Comparison of ENCODE assay signal across 33 cellular contexts in the genomic region with DNA sequence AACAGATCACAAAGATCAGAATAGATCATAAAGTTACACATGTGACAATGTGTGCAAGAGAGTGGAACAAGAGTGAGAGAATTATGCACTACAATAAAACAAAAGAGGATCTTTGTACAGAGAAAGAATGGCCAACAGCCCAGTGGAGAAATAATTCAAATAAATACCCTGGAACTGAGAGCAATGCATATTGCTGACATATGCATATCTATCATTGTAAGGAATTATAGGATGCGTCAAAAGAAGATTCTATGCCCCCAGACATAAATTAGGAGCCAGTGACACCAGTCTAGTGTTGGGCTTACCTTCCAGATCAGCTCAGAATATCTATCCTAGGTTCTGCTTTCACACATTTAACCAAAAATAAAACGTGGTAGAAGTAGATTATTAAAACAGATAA.
DNase-seq lines count a peak whose midpoint lies in the region; ATAC-seq, FAIRE-seq and TF ChIP-seq lines count a peak whose summit lies in the region.
"Had no signal": no experiment of that assay in that cellular context is flagged by ENCODE, and none has a peak within 500 bp of the region (broad histone marks: within the 10 kb centered on the region; RNA-seq: fewer than 3 reads in every experiment).

No MANE protein-coding gene starts in this region.

- dilution Hi-C loops in IMR-90 (cut with HindIII; ENCODE audit: low sequenced_read_pairs, unreplicated experiment), result no loop called here

- H2AK5ac ChIP-seq in IMR-90 (ENCODE audit: low read depth, low read length) (no peak overlapping the region), trophoblast cell (ENCODE audit: low read length) (no peak overlapping the region)

- no peak overlapping the region for H2BK20ac ChIP-seq in IMR-90 (ENCODE audit: low read depth, low read length)

- H4K8ac ChIP-seq in IMR-90 (ENCODE audit: low read depth in 2 of 2, low read length in 2 of 2) (no peak overlapping the region), trophoblast cell (ENCODE audit: low read depth, low read length) (no peak overlapping the region)

- H3K18ac ChIP-seq in IMR-90 (ENCODE audit: low read depth, low read length) (no peak overlapping the region), trophoblast cell (ENCODE audit: low read length) (no peak overlapping the region)

- TF ChIP-seq EP300 in HepG2 (IDR thresholded peaks at IDR 0.05; ENCODE audit: low read depth in 2 of 2, low read length in 2 of 2) (no peak), HepG2 (CRISPR knock-in tag; IDR thresholded peaks at IDR 0.05; ENCODE audit: borderline replicate concordance) (no peak), A549 (IDR thresholded peaks at IDR 0.05) (no peak), K562 (IDR thresholded peaks at IDR 0.05; ENCODE audit: low read length) (no peak)

- H2BK15ac ChIP-seq in IMR-90 (ENCODE audit: low read depth, low read length), result no peak overlapping the region

- CTCF ChIA-PET in HepG2 (lab: Yijun Ruan, JAX; ENCODE audit: low intra/inter-chr PET ratio, low total read pairs) (no interaction called here), A549 (lab: Yijun Ruan, JAX) (no interaction called here), IMR-90 (lab: Yijun Ruan, JAX) (no interaction called here), K562 (lab: Yijun Ruan, JAX; ENCODE audit: low intra/inter-chr PET ratio) (no interaction called here)

- H2BK12ac ChIP-seq in trophoblast cell (ENCODE audit: low read length), result no peak overlapping the region

- POLR2A ChIA-PET in HepG2 (lab: Yijun Ruan, JAX) (no interaction called here), A549 (lab: Yijun Ruan, JAX) (no interaction called here), IMR-90 (lab: Charles Lee; ENCODE audit: unreplicated experiment) (no interaction called here), K562 (lab: Yijun Ruan, JAX) (no interaction called here)

- TF ChIP-seq RAD21 in HepG2 (CRISPR knock-in tag; IDR thresholded peaks at IDR 0.05) (no peak), A549 (conservative IDR thresholded peaks at IDR 0.05 in 1 of 2, IDR thresholded peaks at IDR 0.05 in 1 of 2) (no peak), IMR-90 (IDR thresholded peaks at IDR 0.05; ENCODE audit: low read length) (no peak), K562 (CRISPR knock-in tag; conservative IDR thresholded peaks at IDR 0.05 in 1 of 2, IDR thresholded peaks at IDR 0.05 in 1 of 2) (no peak)

- H4K12ac ChIP-seq in trophoblast cell (ENCODE audit: low read depth, low read length), result no peak overlapping the region

- H4K20me1 ChIP-seq in HepG2 (ENCODE audit: insufficient read depth, low read length), result no peaks in the 10 kb centered on the region
- no peaks in the 10 kb centered on the region for H4K20me1 ChIP-seq in IMR-90 (ENCODE audit: insufficient read depth, low read length)
- no peaks in the 10 kb centered on the region for H4K20me1 ChIP-seq in K562 (replicated peaks; ENCODE audit: control insufficient read depth, insufficient read depth, low read length)
- H4K20me1 ChIP-seq: BLaER1; BLaER1 treated with 17β-estradiol and CSF1 and Interleukin-3, amounts not matched to agents 10 nM and 100 nM had no signal

- FAIRE-seq in HepG2 (lab: Jason Lieb, UNC) (no peak), A549 (lab: Jason Lieb, UNC) (no peak), K562 (lab: Jason Lieb, UNC) (no peak)
- FAIRE-seq: D721Med had no signal

- no peaks in the 10 kb centered on the region for H3K79me1 ChIP-seq in IMR-90 (ENCODE audit: low read depth in 1 of 2, low read length in 2 of 2)
- no peaks in the 10 kb centered on the region for H3K79me1 ChIP-seq in trophoblast cell (ENCODE audit: low read length)

- H3K36me3 ChIP-seq in HepG2 (replicated peaks in 1 of 2; ENCODE audit: control insufficient read depth in 1 of 2, insufficient read depth in 2 of 2, low read length in 2 of 2) (no peaks in the 10 kb centered on the region), right lobe of liver (no peaks in the 10 kb centered on the region), IMR-90 (ENCODE audit: control insufficient read depth, insufficient read depth, low read length) (no peaks in the 10 kb centered on the region), K562 (ENCODE audit: control insufficient read depth, insufficient read depth, low read length) (no peaks in the 10 kb centered on the region), trophoblast cell (ENCODE audit: control insufficient read depth in 1 of 2, insufficient read depth in 2 of 2, low read length in 2 of 2) (no peaks in the 10 kb centered on the region)
- H3K36me3 ChIP-seq: BE2C; BLaER1; BLaER1 treated with 17β-estradiol and CSF1 and Interleukin-3, amounts not matched to agents 10 nM and 100 nM had no signal

- no peak overlapping the region for H3K27ac ChIP-seq in HepG2 (ENCODE audit: extremely low read length, insufficient read depth, low read length)
- H3K27ac ChIP-seq in right lobe of liver, result no peak overlapping the region
- H3K27ac ChIP-seq in A549, result no peak overlapping the region
- no peak overlapping the region for H3K27ac ChIP-seq in IMR-90 (ENCODE audit: insufficient read depth, low read length)
- H3K27ac ChIP-seq in K562 (ENCODE audit: extremely low read depth, low read depth, low read length), result no peak overlapping the region
- H3K27ac ChIP-seq in trophoblast cell (ENCODE audit: low read depth, low read length), result no peak overlapping the region
- H3K27ac ChIP-seq: 22Rv1; BLaER1; BLaER1 treated with 17β-estradiol and CSF1 and Interleukin-3, amounts not matched to agents 10 nM and 100 nM; C4-2B had no signal

- no peak overlapping the region for H4K91ac ChIP-seq in IMR-90 (ENCODE audit: insufficient read depth, low read depth, low read length)
- H4K91ac ChIP-seq in trophoblast cell (ENCODE audit: low read depth, low read length), result no peak overlapping the region

- H3K4me3 ChIP-seq in HepG2 (replicated peaks in 1 of 3; ENCODE audit: insufficient read depth in 1 of 3, low read depth in 2 of 3, low read length in 3 of 3) (no peak overlapping the region), right lobe of liver (no peak overlapping the region), A549 (no peak overlapping the region), IMR-90 (ENCODE audit: insufficient read depth, low read depth, low read length) (no peak overlapping the region), K562 (no peak overlapping the region), trophoblast cell (ENCODE audit: low read depth, low read length) (no peak overlapping the region)
- H3K4me3 ChIP-seq: BLaER1; BLaER1 treated with 17β-estradiol and CSF1 and Interleukin-3, amounts not matched to agents 10 nM and 100 nM had no signal

- 0% methylated on average over 2 of the region's 2 CpGs for WGBS in HepG2 (ENCODE audit: low lambda C conversion rate)
- WGBS in right lobe of liver (ENCODE audit: insufficient coverage, low coverage, low lambda C conversion rate, missing lambda C conversion rate), result 32% methylated on average over 2 of the region's 2 CpGs
- WGBS in A549 (ENCODE audit: missing lambda C conversion rate), result 3% methylated on average over 2 of the region's 2 CpGs
- WGBS in IMR-90 (ENCODE audit: extremely low coverage in 2 of 2, insufficient read length in 1 of 2), 2 experiments, result no CpG with 5 or more reads among the region's 2 CpGs
- WGBS in K562 (ENCODE audit: insufficient coverage, low coverage, missing lambda C conversion rate), result 0% methylated on average over 2 of the region's 2 CpGs
- WGBS in trophoblast cell (ENCODE audit: extremely low coverage, insufficient coverage, insufficient read length), result no CpG with 5 or more reads among the region's 2 CpGs

- DNase-seq in HepG2 (ENCODE audit: low spot score) (no peak), right lobe of liver (no peak), A549 (ENCODE audit: low read depth in 1 of 2, low spot score in 1 of 2) (no peak), IMR-90 (no peak), K562 (ENCODE audit: extremely low read depth in 1 of 4, low spot score in 3 of 4) (no peak), trophoblast cell (no peak)
- DNase-seq: 8988T; ACHN; AML-193; BE2C; C1 segment of cervical spinal cord; Caco-2; Calu3; CD4-positive, alpha-beta memory T cell; CD4-positive, alpha-beta T cell; CD4-positive, CD25-positive, alpha-beta regulatory T cell; CD8-positive, alpha-beta memory T cell; CD8-positive, alpha-beta T cell; COR-L47; DMS 273 treated with DMSO at 0.1 percent for 48 hours; DMS153; DMS53; DMS79; DMS79 treated with DMSO at 0.1 percent for 48 hours; DND-41; EL had no signal

- H3K9ac ChIP-seq in HepG2 (ENCODE audit: insufficient read depth, low read depth, low read length) (no peak overlapping the region), IMR-90 (ENCODE audit: low read depth, low read length) (no peak overlapping the region), K562 (ENCODE audit: insufficient read depth in 1 of 2, low read depth in 2 of 2, low read length in 2 of 2) (no peak overlapping the region), trophoblast cell (ENCODE audit: low read length) (no peak overlapping the region)
- H3K9ac ChIP-seq: BLaER1; BLaER1 treated with 17β-estradiol and CSF1 and Interleukin-3, amounts not matched to agents 10 nM and 100 nM had no signal

- H3K56ac ChIP-seq in IMR-90 (ENCODE audit: extremely low read depth, insufficient read depth, low read length), result no peak overlapping the region

- TF ChIP-seq POLR2A in HepG2 (IDR thresholded peaks at IDR 0.05; ENCODE audit: insufficient read depth in 1 of 2, low read depth in 2 of 2, low read length in 2 of 2) (no peak), right lobe of liver (IDR thresholded peaks at IDR 0.05) (no peak), A549 (IDR thresholded peaks at IDR 0.05; ENCODE audit: low read length) (no peak), IMR-90 (IDR thresholded peaks at IDR 0.05; ENCODE audit: low read depth, low read length) (no peak), K562 (conservative IDR thresholded peaks at IDR 0.05) (no peak)

- no peak overlapping the region for H2AK9ac ChIP-seq in IMR-90 (replicated peaks; ENCODE audit: low read depth, low read length, poor library complexity)

- in situ Hi-C loops in HepG2 (cut with HindIII; ENCODE audit: extremely low pct_ligation_motif_present, low pct_unique_long_range_greater_than_20kb), result no loop called here
- in situ Hi-C loops in IMR-90 (cut with MboI; ENCODE audit: low sequenced_read_pairs), result no loop called here
- in situ Hi-C loops in K562 (cut with MboI), result no loop called here

- H3K79me2 ChIP-seq in HepG2 (ENCODE audit: insufficient read depth, low read length), result no peaks in the 10 kb centered on the region
- no peaks in the 10 kb centered on the region for H3K79me2 ChIP-seq in K562 (ENCODE audit: control insufficient read depth, insufficient read depth, low read length)
- no peaks in the 10 kb centered on the region for H3K79me2 ChIP-seq in trophoblast cell (ENCODE audit: control insufficient read depth, insufficient read depth, low read length, poor library complexity)

- H2BK120ac ChIP-seq in IMR-90 (ENCODE audit: low read depth, low read length), result no peak overlapping the region
- H2BK120ac ChIP-seq in trophoblast cell (ENCODE audit: insufficient read depth, low read length, poor library complexity), result no peak overlapping the region

- ATAC-seq in HepG2 (no peak), right lobe of liver (no peak), A549 (no peak), IMR-90 (ENCODE audit: low read depth) (no peak), K562 (no peak), HG03520 (IDR thresholded peaks at IDR 0.05; ENCODE audit: unreplicated experiment) (no peak), GM21786 (IDR thresholded peaks at IDR 0.05; ENCODE audit: unreplicated experiment) (no peak)
- ATAC-seq: CD8-positive, alpha-beta T cell had no signal

- no peak overlapping the region for H3K14ac ChIP-seq in IMR-90 (replicated peaks; ENCODE audit: low read depth, low read length)
- no peak overlapping the region for H3K14ac ChIP-seq in trophoblast cell (ENCODE audit: low read length)

- H3K9me1 ChIP-seq in IMR-90 (ENCODE audit: insufficient read depth, low read length) (no peaks in the 10 kb centered on the region), K562 (ENCODE audit: control insufficient read depth, insufficient read depth, low read length) (no peaks in the 10 kb centered on the region)

- no peak overlapping the region for H3K4me2 ChIP-seq in HepG2 (ENCODE audit: low read depth, low read length)
- H3K4me2 ChIP-seq in A549, result no peak overlapping the region
- H3K4me2 ChIP-seq in IMR-90 (ENCODE audit: low read depth, low read length), result no peak overlapping the region
- no peak overlapping the region for H3K4me2 ChIP-seq in K562 (ENCODE audit: insufficient read depth, low read length)
- H3K4me2 ChIP-seq in trophoblast cell (ENCODE audit: low read length), result no peak overlapping the region
- H3K4me2 ChIP-seq: BLaER1; BLaER1 treated with 17β-estradiol and CSF1 and Interleukin-3, amounts not matched to agents 10 nM and 100 nM had no signal

- no peak overlapping the region for H4K5ac ChIP-seq in IMR-90 (ENCODE audit: low read depth, low read length)

- intact Hi-C loops in HepG2 (cut with micrococcal nuclease; ENCODE audit: unreplicated experiment) (no loop called here), right lobe of liver (cut with DNase I) (no loop called here), IMR-90 (cut with micrococcal nuclease) (no loop called here), K562 (cut with micrococcal nuclease) (no loop called here)

- BruUV-seq in HepG2 (replicated peaks; lab: Mats Ljungman, UMichigan) (no TSS peak), IMR-90 (replicated peaks; lab: Mats Ljungman, UMichigan) (no TSS peak), K562 (replicated peaks; lab: Mats Ljungman, UMichigan) (no TSS peak)

- H2BK5ac ChIP-seq in IMR-90 (ENCODE audit: low read depth, low read length, poor library complexity, severe bottlenecking) (no peak overlapping the region), trophoblast cell (ENCODE audit: low read depth, low read length, poor library complexity) (no peak overlapping the region)

- H3K23ac ChIP-seq in IMR-90 (ENCODE audit: low read depth, low read length) (no peak overlapping the region), trophoblast cell (ENCODE audit: low read length) (no peak overlapping the region)

- H2AFZ ChIP-seq in HepG2 (ENCODE audit: low read length) (no peak overlapping the region), IMR-90 (replicated peaks; ENCODE audit: low read length, poor library complexity) (no peak overlapping the region), K562 (ENCODE audit: low read depth, low read length) (no peak overlapping the region), trophoblast cell (ENCODE audit: insufficient read depth, low read length, poor library complexity) (no peak overlapping the region)

- H3K27me3 ChIP-seq in HepG2 (ENCODE audit: control insufficient read depth in 1 of 2, insufficient read depth in 2 of 2, low read length in 2 of 2) (no peaks in the 10 kb centered on the region), right lobe of liver (no peaks in the 10 kb centered on the region), IMR-90 (ENCODE audit: control insufficient read depth, insufficient read depth, low read length) (no peaks in the 10 kb centered on the region), K562 (ENCODE audit: control insufficient read depth in 2 of 2, insufficient read depth in 2 of 2, low read length in 2 of 2) (no peaks in the 10 kb centered on the region), trophoblast cell (ENCODE audit: insufficient read depth, low read length) (no peaks in the 10 kb centered on the region)
- H3K27me3 ChIP-seq: BE2C; BLaER1; BLaER1 treated with 17β-estradiol and CSF1 and Interleukin-3, amounts not matched to agents 10 nM and 100 nM had no signal

- no peaks in the 10 kb centered on the region for H3K9me3 ChIP-seq in HepG2 (ENCODE audit: low read length)
- H3K9me3 ChIP-seq in right lobe of liver, result no peaks in the 10 kb centered on the region
- no peaks in the 10 kb centered on the region for H3K9me3 ChIP-seq in A549
- no peaks in the 10 kb centered on the region for H3K9me3 ChIP-seq in IMR-90 (ENCODE audit: control insufficient read depth, insufficient read depth, low read length)
- H3K9me3 ChIP-seq in K562 (replicated peaks; ENCODE audit: control insufficient read depth, insufficient read depth, low read depth, low read length), result no peaks in the 10 kb centered on the region
- no peaks in the 10 kb centered on the region for H3K9me3 ChIP-seq in trophoblast cell (ENCODE audit: insufficient read depth, low read depth, low read length)
- H3K9me3 ChIP-seq: BE2C, BLaER1, Caco-2 had no signal

- H3K4ac ChIP-seq in IMR-90 (ENCODE audit: low read depth, low read length) (no peak overlapping the region), trophoblast cell (ENCODE audit: low read depth, low read length) (no peak overlapping the region)

- H3K4me1 ChIP-seq in HepG2 (ENCODE audit: insufficient read depth, low read length) (no peaks in the 10 kb centered on the region), right lobe of liver (no peaks in the 10 kb centered on the region), A549 (no peaks in the 10 kb centered on the region), IMR-90 (ENCODE audit: control insufficient read depth, insufficient read depth, low read length) (no peaks in the 10 kb centered on the region), K562 (replicated peaks in 1 of 2; ENCODE audit: control insufficient read depth in 2 of 2, insufficient read depth in 2 of 2, low read length in 2 of 2) (no peaks in the 10 kb centered on the region), trophoblast cell (ENCODE audit: control insufficient read depth in 1 of 2, insufficient read depth in 2 of 2, low read length in 2 of 2) (no peaks in the 10 kb centered on the region)
- H3K4me1 ChIP-seq: BE2C; BLaER1; BLaER1 treated with 17β-estradiol and CSF1 and Interleukin-3, amounts not matched to agents 10 nM and 100 nM; Caco-2 had no signal

- no peak for TF ChIP-seq CTCF in HepG2 (CRISPR knock-in tag; IDR thresholded peaks at IDR 0.05)
- no peak for TF ChIP-seq CTCF in right lobe of liver (IDR thresholded peaks at IDR 0.05)
- TF ChIP-seq CTCF in A549 (IDR thresholded peaks at IDR 0.05), result no peak
- TF ChIP-seq CTCF in IMR-90 (conservative IDR thresholded peaks at IDR 0.05; ENCODE audit: low read depth, low read length), result no peak
- TF ChIP-seq CTCF in K562 (IDR thresholded peaks at IDR 0.05 in 2 of 3, conservative IDR thresholded peaks at IDR 0.05 in 1 of 3; ENCODE audit: insufficient read depth in 2 of 3, low read depth in 1 of 3, low read length in 3 of 3), result no peak
